In genomic region chr1:33724348-33724747, GRCh38 we compare ENCODE assay signal across 18 cellular contexts.
"Had no signal": no experiment of that assay in that cellular context is flagged by ENCODE, and none has a peak within 500 bp of the region (broad histone marks: within the 10 kb centered on the region; RNA-seq: fewer than 3 reads in every experiment).

No MANE protein-coding gene starts in this region.

- H3K4me1 Mint-ChIP-seq: activated CD4-positive, alpha-beta T cell treated with anti-CD3 and anti-CD28 coated beads, Interleukin-2, amount 10 ng/mL, durations not matched to agents 24 days and 14 days; activated naive CD8-positive, alpha-beta T cell treated with anti-CD3 and anti-CD28 coated beads for 36 hours; brain; central memory CD8-positive, alpha-beta T cell; T-helper 17 cell had no signal

- ATAC-seq: activated CD8-positive, alpha-beta T cell treated with anti-CD3 and anti-CD28 coated beads, Interleukin-2, amount 10 ng/mL, durations not matched to agents 7 days and 5 days; gastrocnemius medialis; heart left ventricle; left lobe of liver; pancreas; sciatic nerve; T-helper 17 cell had no signal

- DNase-seq: activated CD4-positive, alpha-beta T cell treated with anti-CD3 and anti-CD28 coated beads, Interleukin-2, amount 10 ng/mL, durations not matched to agents 24 days and 14 days; activated CD8-positive, alpha-beta T cell treated with anti-CD3 and anti-CD28 coated beads, Interleukin-2, amount 10 ng/mL, durations not matched to agents 7 days and 5 days; activated naive CD8-positive, alpha-beta T cell treated with anti-CD3 and anti-CD28 coated beads for 36 hours; effector CD8-positive, alpha-beta T cell; gastrocnemius medialis; heart left ventricle; mammary epithelial cell; pancreas; spleen; stimulated activated CD4-positive, alpha-beta T cell treated with anti-CD3 and anti-CD28 coated beads, Interleukin-1b, Interleukin-23, amount 100 ng/mL, for 48 hours; stomach; T-helper 17 cell; WERI-Rb-1 had no signal

- H3K27ac Mint-ChIP-seq: activated CD4-positive, alpha-beta T cell treated with anti-CD3 and anti-CD28 coated beads, Interleukin-2, amount 10 ng/mL, durations not matched to agents 24 days and 14 days; activated CD8-positive, alpha-beta T cell treated with anti-CD3 and anti-CD28 coated beads, Interleukin-2, amount 10 ng/mL, durations not matched to agents 7 days and 5 days; activated naive CD8-positive, alpha-beta T cell treated with anti-CD3 and anti-CD28 coated beads for 36 hours; activated T-helper 1 cell treated with anti-CD3 and anti-CD28 coated beads, Interleukin-12 subunit alpha, Interleukin-12 subunit beta, Interleukin-2, Interleukin-4 antibody, amounts not matched to agents 30 ng/mL and 10 ng/mL and 1 ng/mL, durations not matched to agents 14 hours and 24 hours and 36 hours; T-helper 17 cell had no signal

- H3K27me3 Mint-ChIP-seq: central memory CD8-positive, alpha-beta T cell had no signal

- H3K36me3 Mint-ChIP-seq: activated naive CD8-positive, alpha-beta T cell treated with anti-CD3 and anti-CD28 coated beads for 36 hours had no signal

- H3K9me3 Mint-ChIP-seq: activated CD4-positive, alpha-beta T cell treated with anti-CD3 and anti-CD28 coated beads, Interleukin-2, amount 10 ng/mL, durations not matched to agents 24 days and 14 days; activated naive CD8-positive, alpha-beta T cell treated with anti-CD3 and anti-CD28 coated beads for 36 hours; activated T-helper 1 cell treated with anti-CD3 and anti-CD28 coated beads, Interleukin-12 subunit alpha, Interleukin-12 subunit beta, Interleukin-2, Interleukin-4 antibody, amounts not matched to agents 30 ng/mL and 10 ng/mL and 1 ng/mL, durations not matched to agents 14 hours and 24 hours and 36 hours; brain; central memory CD8-positive, alpha-beta T cell had no signal

- H3K4me3 Mint-ChIP-seq: activated CD4-positive, alpha-beta T cell treated with anti-CD3 and anti-CD28 coated beads, Interleukin-2, amount 10 ng/mL, durations not matched to agents 24 days and 14 days; activated CD8-positive, alpha-beta T cell treated with anti-CD3 and anti-CD28 coated beads, Interleukin-2, amount 10 ng/mL, durations not matched to agents 7 days and 5 days; activated naive CD8-positive, alpha-beta T cell treated with anti-CD3 and anti-CD28 coated beads for 36 hours; activated T-helper 1 cell treated with anti-CD3 and anti-CD28 coated beads, Interleukin-12 subunit alpha, Interleukin-12 subunit beta, Interleukin-2, Interleukin-4 antibody, amounts not matched to agents 30 ng/mL and 10 ng/mL and 1 ng/mL, durations not matched to agents 14 hours and 24 hours and 36 hours; brain; central memory CD8-positive, alpha-beta T cell; T-helper 17 cell had no signal
